ENCODE assay signal across 28 cellular contexts in the genomic region with DNA sequence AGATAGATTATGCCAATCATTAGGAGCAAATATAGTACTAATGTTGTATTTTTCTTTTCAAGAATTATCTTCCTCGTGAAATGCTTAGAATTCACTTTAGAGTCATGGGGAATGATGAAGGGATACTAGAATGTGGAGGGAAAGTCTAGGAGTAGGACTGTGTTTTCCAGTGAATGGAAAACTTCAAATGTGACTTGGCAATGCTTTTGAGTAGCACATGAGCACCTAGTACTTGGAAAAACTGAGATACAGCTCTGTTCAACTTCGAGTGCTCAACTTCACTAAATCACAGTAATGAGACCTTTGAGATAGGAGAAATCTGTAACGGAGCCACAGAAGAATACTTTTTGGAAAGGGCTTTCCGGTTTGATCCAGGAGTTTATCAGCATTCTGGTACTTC.
"Had no signal": no experiment of that assay in that cellular context is flagged by ENCODE, and none has a peak within 500 bp of the region (broad histone marks: within the 10 kb centered on the region; RNA-seq: fewer than 3 reads in every experiment).

No MANE protein-coding gene starts in this region.

- H3K36me3 Mint-ChIP-seq: natural killer cell treated with Interleukin-12 subunit alpha and Interleukin-12 subunit beta and Interleukin-15 and Interleukin-18, amount 100 ng/mL, for 72 hours had no signal

- H3K4me3 ChIP-seq: pancreas, prostate gland, right lobe of liver, sigmoid colon, stomach, thoracic aorta, thyroid gland, tibial nerve, upper lobe of left lung, vagina had no signal

- H3K27ac ChIP-seq: neutrophil, pancreas, prostate gland, right lobe of liver, stomach, thoracic aorta, tibial nerve, upper lobe of left lung, vagina had no signal

- H3K9me3 ChIP-seq: neutrophil, pancreas, prostate gland, right lobe of liver, sigmoid colon, stomach, thoracic aorta, thyroid gland, tibial nerve, upper lobe of left lung, vagina had no signal

- ATAC-seq: naive thymus-derived CD8-positive, alpha-beta T cell; natural killer cell treated with Interleukin-12 subunit alpha and Interleukin-12 subunit beta and Interleukin-15 and Interleukin-18, amount 100 ng/mL, for 72 hours; pancreas; right cardiac atrium; right lobe of liver; stimulated activated effector memory CD8-positive, alpha-beta T cell treated with anti-CD3 and anti-CD28 coated beads, Interleukin-12 subunit alpha, Interleukin-12 subunit beta, amount 100 ng/mL, for 72 hours; stimulated activated naive B cell treated with anti-CD40 and anti-IgM and Interleukin-4, amounts not matched to agents 10 μg/mL and 1 μg/mL and 100 μg/mL, for 72 hours had no signal

- H3K9me3 Mint-ChIP-seq: naive thymus-derived CD8-positive, alpha-beta T cell; natural killer cell treated with Interleukin-12 subunit alpha and Interleukin-12 subunit beta and Interleukin-15 and Interleukin-18, amount 100 ng/mL, for 72 hours; nephron progenitor cell; neural crest cell; stimulated activated effector memory CD8-positive, alpha-beta T cell treated with anti-CD3 and anti-CD28 coated beads, Interleukin-12 subunit alpha, Interleukin-12 subunit beta, amount 100 ng/mL, for 72 hours; stimulated activated naive B cell treated with anti-CD40 and anti-IgM and Interleukin-4, amounts not matched to agents 10 μg/mL and 1 μg/mL and 100 μg/mL, for 72 hours; stimulated activated naive CD8-positive, alpha-beta T cell treated with anti-CD3 and anti-CD28 coated beads, Interleukin-15, Interleukin-2, amounts not matched to agents 100 ng/mL and 50 ng/mL, for 24 hours had no signal

- H3K36me3 ChIP-seq: pancreas, prostate gland, right lobe of liver, sigmoid colon, stomach, thoracic aorta, thyroid gland, tibial nerve, upper lobe of left lung, vagina had no signal

- H3K4me1 ChIP-seq: pancreas, prostate gland, right lobe of liver had no signal

- DNase-seq: naive thymus-derived CD8-positive, alpha-beta T cell; nucleus accumbens; pancreas; retina; right cardiac atrium; right lobe of liver; sigmoid colon; small intestine; stimulated activated CD4-positive, alpha-beta T cell treated with anti-CD3 and anti-CD28 coated beads, Interleukin-15, amount 100 ng/mL, for 24 hours; stimulated activated CD4-positive, alpha-beta T cell treated with anti-CD3 and anti-CD28 coated beads, Interleukin-2, amount 100 ng/mL, for 24 hours; stimulated activated CD4-positive, alpha-beta T cell treated with anti-CD3 and anti-CD28 coated beads, Interleukin-2, amount 100 ng/mL, for 48 hours; stimulated activated CD4-positive, alpha-beta T cell treated with anti-CD3 and anti-CD28 coated beads, Interleukin-4, amount 100 ng/mL, for 24 hours; stimulated activated naive B cell treated with anti-CD40 and anti-IgM and Interleukin-4, amounts not matched to agents 10 μg/mL and 1 μg/mL and 100 μg/mL, for 72 hours; stimulated activated naive CD4-positive, alpha-beta T cell treated with Interleukin-2 at 50 U/mL for 16 hours; stomach; thyroid gland; trophoblast cell; upper lobe of left lung had no signal

- H3K27me3 ChIP-seq: neutrophil, pancreas, right lobe of liver, sigmoid colon, stomach, thyroid gland, tibial nerve, upper lobe of left lung, vagina had no signal

- H3K4me3 Mint-ChIP-seq: naive thymus-derived CD8-positive, alpha-beta T cell; natural killer cell treated with Interleukin-12 subunit alpha and Interleukin-12 subunit beta and Interleukin-15 and Interleukin-18, amount 100 ng/mL, for 72 hours; nephron progenitor cell; neural crest cell; stimulated activated effector memory CD8-positive, alpha-beta T cell treated with anti-CD3 and anti-CD28 coated beads, Interleukin-12 subunit alpha, Interleukin-12 subunit beta, amount 100 ng/mL, for 72 hours; stimulated activated naive B cell treated with anti-CD40 and anti-IgM and Interleukin-4, amounts not matched to agents 10 μg/mL and 1 μg/mL and 100 μg/mL, for 72 hours; stimulated activated naive CD8-positive, alpha-beta T cell treated with anti-CD3 and anti-CD28 coated beads, Interleukin-15, Interleukin-2, amounts not matched to agents 100 ng/mL and 50 ng/mL, for 24 hours had no signal

- H3K4me1 Mint-ChIP-seq: nephron progenitor cell had no signal

- H3K27me3 Mint-ChIP-seq: naive thymus-derived CD8-positive, alpha-beta T cell; natural killer cell treated with Interleukin-12 subunit alpha and Interleukin-12 subunit beta and Interleukin-15 and Interleukin-18, amount 100 ng/mL, for 72 hours; stimulated activated naive B cell treated with anti-CD40 and anti-IgM and Interleukin-4, amounts not matched to agents 10 μg/mL and 1 μg/mL and 100 μg/mL, for 72 hours; stimulated activated naive CD8-positive, alpha-beta T cell treated with anti-CD3 and anti-CD28 coated beads, Interleukin-15, Interleukin-2, amounts not matched to agents 100 ng/mL and 50 ng/mL, for 24 hours had no signal

- H3K27ac Mint-ChIP-seq: naive thymus-derived CD8-positive, alpha-beta T cell; natural killer cell treated with Interleukin-12 subunit alpha and Interleukin-12 subunit beta and Interleukin-15 and Interleukin-18, amount 100 ng/mL, for 72 hours; nephron progenitor cell; stimulated activated effector memory CD8-positive, alpha-beta T cell treated with anti-CD3 and anti-CD28 coated beads, Interleukin-12 subunit alpha, Interleukin-12 subunit beta, amount 100 ng/mL, for 72 hours; stimulated activated naive B cell treated with anti-CD40 and anti-IgM and Interleukin-4, amounts not matched to agents 10 μg/mL and 1 μg/mL and 100 μg/mL, for 72 hours; stimulated activated naive CD8-positive, alpha-beta T cell treated with anti-CD3 and anti-CD28 coated beads, Interleukin-15, Interleukin-2, amounts not matched to agents 100 ng/mL and 50 ng/mL, for 24 hours had no signal
